Comparison of ENCODE assay signal across 32 cellular contexts in the genomic region with DNA sequence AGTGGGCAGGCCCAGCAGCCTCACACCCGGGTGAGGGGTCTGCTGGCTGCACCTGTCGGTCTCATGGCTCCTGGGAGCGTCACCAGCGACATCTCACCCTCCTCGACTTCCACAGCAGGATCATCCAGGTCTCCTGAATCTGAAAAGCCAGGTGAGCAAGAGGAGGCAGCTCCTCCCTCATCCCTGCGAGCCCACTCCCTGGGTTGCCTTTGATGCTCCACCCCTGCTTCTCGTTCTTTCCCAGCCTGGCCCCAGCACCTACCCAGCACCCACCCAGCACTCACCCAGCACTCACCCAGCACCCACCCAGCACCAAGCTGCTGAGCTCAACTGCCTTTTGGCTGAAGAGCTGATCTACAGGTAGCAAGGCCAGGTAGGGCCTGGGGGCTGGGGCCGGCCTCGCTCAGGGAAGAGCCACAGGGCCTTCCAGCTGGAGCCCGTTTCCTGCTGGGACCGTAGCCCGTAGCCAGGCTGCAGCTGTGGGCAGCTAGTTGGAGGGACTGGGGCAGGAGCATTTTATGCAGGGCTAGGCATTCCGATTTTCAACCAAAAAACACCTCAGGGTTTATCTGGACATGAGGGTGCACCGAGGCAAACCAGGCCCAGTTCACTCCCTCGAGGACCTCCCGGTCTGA. TPM values are rescaled to one million over a fixed set of nuclear protein-coding genes. Genes with fewer than 3 reads are reported as not detected.
"Had no signal": no experiment of that assay in that cellular context is flagged by ENCODE, and none has a peak within 500 bp of the region (broad histone marks: within the 10 kb centered on the region; RNA-seq: fewer than 3 reads in every experiment).

A gene with protein sequence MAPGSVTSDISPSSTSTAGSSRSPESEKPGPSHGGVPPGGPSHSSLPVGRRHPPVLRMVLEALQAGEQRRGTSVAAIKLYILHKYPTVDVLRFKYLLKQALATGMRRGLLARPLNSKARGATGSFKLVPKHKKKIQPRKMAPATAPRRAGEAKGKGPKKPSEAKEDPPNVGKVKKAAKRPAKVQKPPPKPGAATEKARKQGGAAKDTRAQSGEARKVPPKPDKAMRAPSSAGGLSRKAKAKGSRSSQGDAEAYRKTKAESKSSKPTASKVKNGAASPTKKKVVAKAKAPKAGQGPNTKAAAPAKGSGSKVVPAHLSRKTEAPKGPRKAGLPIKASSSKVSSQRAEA (plus strand): TSS at position 20 of the 635 bp plus-strand sequence. CDS start 44 bp downstream, at position 64.

- H3K27ac ChIP-seq: brain microvascular endothelial cell, epithelial cell of prostate, esophagus squamous epithelium, parathyroid adenoma, spleen, tibial nerve had no signal

- H3K4me3 ChIP-seq: esophagus squamous epithelium, spleen, tibial nerve had no signal

- H3K4me1 Mint-ChIP-seq: activated naive CD4-positive, alpha-beta T cell treated with anti-CD3 and anti-CD28 coated beads, Interleukin-2, amount 10 ng/mL, durations not matched to agents 7 days and 5 days; activated naive CD8-positive, alpha-beta T cell treated with anti-CD3 and anti-CD28 coated beads, Interleukin-2, amount 10 ng/mL, durations not matched to agents 7 days and 5 days had no signal

- H3K9me3 ChIP-seq: esophagus squamous epithelium, spleen, tibial nerve had no signal

- H3K27me3 ChIP-seq: brain microvascular endothelial cell, esophagus squamous epithelium, spleen, tibial nerve had no signal

- H3K36me3 ChIP-seq: brain microvascular endothelial cell, esophagus squamous epithelium, spleen, tibial nerve had no signal

- DNase-seq: activated CD4-positive, alpha-beta T cell treated with anti-CD3 and anti-CD28 coated beads for 4 hours; activated CD4-positive, alpha-beta T cell treated with anti-CD3 and anti-CD28 coated beads, Interleukin-2, amount 50 U/mL, for 48 hours; activated CD8-positive, alpha-beta memory T cell treated with anti-CD3 and anti-CD28 coated beads for 24 hours; activated effector memory CD4-positive, alpha-beta T cell treated with anti-CD3 and anti-CD28 coated beads, Interleukin-2, amount 50 U/mL, for 16 hours; activated naive CD4-positive, alpha-beta T cell treated with anti-CD3 and anti-CD28 coated beads, Interleukin-2, amount 10 ng/mL, durations not matched to agents 7 days and 5 days; activated naive CD8-positive, alpha-beta T cell treated with anti-CD3 and anti-CD28 coated beads, Interleukin-2, amount 10 ng/mL, durations not matched to agents 7 days and 5 days; brain microvascular endothelial cell; esophagus squamous epithelium; foreskin melanocyte; glutamatergic neuron; islet precursor cell; left cardiac atrium; left ventricle myocardium superior; nephron progenitor cell; occipital lobe; spleen; stimulated activated CD4-positive, alpha-beta T cell treated with anti-CD3 and anti-CD28 coated beads, Interleukin-2, amount 100 ng/mL, for 48 hours; stimulated activated naive CD4-positive, alpha-beta T cell treated with Interleukin-2 at 50 U/mL for 16 hours; T-helper 1 cell had no signal

- H3K9me3 Mint-ChIP-seq: activated naive CD4-positive, alpha-beta T cell treated with anti-CD3 and anti-CD28 coated beads, Interleukin-2, amount 10 ng/mL, durations not matched to agents 7 days and 5 days; activated naive CD8-positive, alpha-beta T cell treated with anti-CD3 and anti-CD28 coated beads, Interleukin-2, amount 10 ng/mL, durations not matched to agents 7 days and 5 days; activated T-helper 1 cell treated with anti-CD3 and anti-CD28 coated beads, Interleukin-12 subunit alpha, Interleukin-12 subunit beta, Interleukin-2, Interleukin-4 antibody, amounts not matched to agents 30 ng/mL and 10 ng/mL and 1 ng/mL, durations not matched to agents 14 hours and 24 hours and 36 hours; nephron progenitor cell; T-helper 2 cell treated with Interferon-gamma antibody and Interleukin-4, amounts not matched to agents 5 μg/mL and 100 μg/mL, for 36 hours had no signal

- H3K27ac Mint-ChIP-seq: activated naive CD4-positive, alpha-beta T cell treated with anti-CD3 and anti-CD28 coated beads, Interleukin-2, amount 10 ng/mL, durations not matched to agents 7 days and 5 days; activated naive CD8-positive, alpha-beta T cell treated with anti-CD3 and anti-CD28 coated beads, Interleukin-2, amount 10 ng/mL, durations not matched to agents 7 days and 5 days; activated T-helper 1 cell treated with anti-CD3 and anti-CD28 coated beads, Interleukin-12 subunit alpha, Interleukin-12 subunit beta, Interleukin-2, Interleukin-4 antibody, amounts not matched to agents 30 ng/mL and 10 ng/mL and 1 ng/mL, durations not matched to agents 14 hours and 24 hours and 36 hours; nephron progenitor cell; T-helper 2 cell treated with Interferon-gamma antibody and Interleukin-4, amounts not matched to agents 5 μg/mL and 100 μg/mL, for 36 hours had no signal

- H3K4me1 ChIP-seq: esophagus squamous epithelium, parathyroid adenoma, spleen, tibial nerve had no signal

- ATAC-seq: left cardiac atrium, left ventricle myocardium superior, right cardiac atrium had no signal

- H3K36me3 Mint-ChIP-seq: activated naive CD4-positive, alpha-beta T cell treated with anti-CD3 and anti-CD28 coated beads, Interleukin-2, amount 10 ng/mL, durations not matched to agents 7 days and 5 days; activated naive CD8-positive, alpha-beta T cell treated with anti-CD3 and anti-CD28 coated beads, Interleukin-2, amount 10 ng/mL, durations not matched to agents 7 days and 5 days had no signal

- H3K4me3 Mint-ChIP-seq: activated naive CD4-positive, alpha-beta T cell treated with anti-CD3 and anti-CD28 coated beads, Interleukin-2, amount 10 ng/mL, durations not matched to agents 7 days and 5 days; activated naive CD8-positive, alpha-beta T cell treated with anti-CD3 and anti-CD28 coated beads, Interleukin-2, amount 10 ng/mL, durations not matched to agents 7 days and 5 days; activated T-helper 1 cell treated with anti-CD3 and anti-CD28 coated beads, Interleukin-12 subunit alpha, Interleukin-12 subunit beta, Interleukin-2, Interleukin-4 antibody, amounts not matched to agents 30 ng/mL and 10 ng/mL and 1 ng/mL, durations not matched to agents 14 hours and 24 hours and 36 hours; nephron progenitor cell; T-helper 2 cell treated with Interferon-gamma antibody and Interleukin-4, amounts not matched to agents 5 μg/mL and 100 μg/mL, for 36 hours had no signal

RNA-seq across cellular contexts. Expression of the gene that starts here (rescaled TPM):
- total RNA-seq: activated naive CD8-positive, alpha-beta T cell treated with anti-CD3 and anti-CD28 coated beads, Interleukin-2, amount 10 ng/mL, durations not matched to agents 7 days and 5 days; activated T-helper 1 cell treated with anti-CD3 and anti-CD28 coated beads, Interleukin-12 subunit alpha, Interleukin-12 subunit beta, Interleukin-2, Interleukin-4 antibody, amounts not matched to agents 30 ng/mL and 10 ng/mL and 1 ng/mL, durations not matched to agents 14 hours and 24 hours and 36 hours; astrocyte; cardiac septum; esophagus squamous epithelium; left cardiac atrium; left ventricle myocardium superior; lung microvascular endothelial cell; mucosa of gallbladder; occipital lobe; pulmonary artery endothelial cell; right cardiac atrium; spleen; temporal lobe; tibial nerve; urinary bladder had no signal
- polyA plus RNA-seq: right cardiac atrium, spleen, urinary bladder had no signal
